ENCODE assay signal across 8 cellular contexts in the genomic region with DNA sequence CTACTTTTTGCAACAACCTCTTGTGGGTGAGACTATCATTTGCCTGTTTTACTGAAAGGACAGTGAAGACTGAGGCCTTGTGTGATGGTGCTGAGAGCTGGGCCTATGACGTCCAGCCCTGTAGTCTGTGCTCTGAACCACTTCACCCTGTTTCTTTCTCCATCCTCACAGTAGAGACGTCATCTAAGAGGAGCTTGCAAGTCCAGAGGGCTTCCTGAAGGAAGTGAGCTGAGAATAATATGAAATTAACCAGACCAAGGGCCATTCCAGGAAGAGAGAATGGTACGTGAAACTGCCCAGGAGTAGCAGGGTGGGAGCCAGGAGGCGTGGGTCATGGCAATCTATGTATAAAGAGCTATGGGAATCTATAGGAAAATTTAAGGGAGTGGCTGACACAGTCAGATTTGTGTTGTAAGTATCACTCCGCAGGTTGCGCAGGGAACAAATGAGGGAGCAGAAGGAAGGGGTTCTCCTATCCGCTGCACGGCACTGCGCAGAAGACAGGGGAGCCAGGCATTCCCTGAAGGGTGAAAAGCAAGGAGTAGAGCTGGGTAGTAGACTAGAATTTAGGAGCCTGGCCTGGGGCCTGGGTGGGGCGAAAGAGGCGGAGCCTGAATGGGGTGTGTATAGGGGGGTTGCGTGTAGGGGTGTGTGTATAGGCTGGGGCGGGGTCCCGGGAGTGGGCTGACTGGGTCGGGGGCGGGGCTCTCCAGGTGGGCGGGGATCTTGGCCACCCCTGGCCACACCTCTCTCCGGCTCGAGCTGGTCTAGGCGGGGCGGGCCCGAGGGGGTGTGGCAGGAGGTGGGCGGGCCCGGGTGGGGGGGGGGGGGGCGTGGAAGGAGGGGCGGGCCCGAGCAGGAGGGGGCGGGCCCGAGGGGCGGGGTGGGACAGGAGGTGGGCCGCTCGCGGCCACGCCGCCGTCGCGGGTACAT. TPM values are rescaled to one million over a fixed set of nuclear protein-coding genes. Genes with fewer than 3 reads are reported as not detected.
DNase-seq lines count a peak whose midpoint lies in the region; ATAC-seq, FAIRE-seq and TF ChIP-seq lines count a peak whose summit lies in the region.

Gene FGFR4, plus strand, starts transcription at position 931 of the 933 bp plus-strand sequence. CDS start 2,688 bp downstream, outside the sequence.

- H3K4me1 ChIP-seq in NT2/D1 (ENCODE audit: insufficient read depth, insufficient read length), result peaks cover 19% of the 10 kb centered on the region
- no peaks in the 10 kb centered on the region for H3K4me1 ChIP-seq in pancreas
- H3K4me1 ChIP-seq in upper lobe of right lung, result peaks cover 17% of the 10 kb centered on the region

- H3K27me3 ChIP-seq in NT2/D1 (ENCODE audit: insufficient read depth, insufficient read length), result no peaks in the 10 kb centered on the region
- no peaks in the 10 kb centered on the region for H3K27me3 ChIP-seq in pancreas
- H3K27me3 ChIP-seq in upper lobe of right lung, result no peaks in the 10 kb centered on the region

- no peak for FAIRE-seq in pancreas (lab: Jason Lieb, UNC)

- peak within 1 kb of the TSS; percentile 78 for H3K4me3 ChIP-seq in NT2/D1 (ENCODE audit: insufficient read length, low read depth)
- H3K4me3 ChIP-seq in foreskin fibroblast (ENCODE audit: low read depth in 1 of 2, low read length in 2 of 2), result peak within 1 kb of the TSS; percentile 40 to 42
- peak within 1 kb of the TSS; percentile 4 to 53 (median 32) for H3K4me3 ChIP-seq in pancreas
- H3K4me3 ChIP-seq in upper lobe of right lung, result peak within 1 kb of the TSS; percentile 57

- H3K27ac ChIP-seq in pancreas (peak within 1 kb of the TSS; percentile 60 to 84 (median 74)), upper lobe of right lung (peak within 1 kb of the TSS; percentile 68)

- H3K9me3 ChIP-seq in NT2/D1 (ENCODE audit: insufficient read depth, low read length) (no peaks in the 10 kb centered on the region), pancreas (no peaks in the 10 kb centered on the region), upper lobe of right lung (no peaks in the 10 kb centered on the region)

- peak within 1 kb of the TSS; percentile 83 for H3K9ac ChIP-seq in NT2/D1 (ENCODE audit: insufficient read length, low read depth)

- peaks cover 17% of the 10 kb centered on the region for H3K36me3 ChIP-seq in NT2/D1 (ENCODE audit: insufficient read depth, insufficient read length, low read length)
- H3K36me3 ChIP-seq in pancreas, result peaks cover 0 to 5% (median 0%) of the 10 kb centered on the region in 3 donors
- H3K36me3 ChIP-seq in upper lobe of right lung, result no peaks in the 10 kb centered on the region

- 21 to 44% methylated on average over 16 to 35 of the region's 38 CpGs for WGBS in pancreas, 2 donors

- ATAC-seq in Right ventricle myocardium inferior (peak; percentile 64), HG03097 (IDR thresholded peaks at IDR 0.05; ENCODE audit: low FRiP score, unreplicated experiment) (peak; percentile 36), pancreas (peak; percentile 76 to 81 (median 78)), upper lobe of right lung (peak; percentile 84)

- TF ChIP-seq CTCF in foreskin fibroblast (IDR thresholded peaks at IDR 0.05; ENCODE audit: low read depth, low read length) (no peak), pancreas (IDR thresholded peaks at IDR 0.05) (no peak), upper lobe of right lung (IDR thresholded peaks at IDR 0.05) (no peak)

- DNase-seq in Right ventricle myocardium inferior (ENCODE audit: missing footprints) (peak; percentile 80), cardiac septum (ENCODE audit: low spot score) (no peak), NT2/D1 (ENCODE audit: low read depth, low spot score) (peak; percentile 52), activated T-helper 1 cell treated with Interleukin-2 at 50 U/mL for 16 hours (ENCODE audit: low read depth) (peak; percentile 39), foreskin fibroblast (peak; percentile 42 to 78), pancreas (peak; percentile 63 to 90 (median 79)), upper lobe of right lung (peak; percentile 85)

- intact Hi-C loops in Right ventricle myocardium inferior (cut with DNase I), result no loop called here
- intact Hi-C loops in cardiac septum (cut with DNase I), result no loop called here
- intact Hi-C loops in pancreas (cut with DNase I), result no loop called here
- intact Hi-C loops in upper lobe of right lung (cut with DNase I), result no loop called here

RNA-seq across cellular contexts. Expression of gene FGFR4, which starts in this region (rescaled TPM):
- total RNA-seq in Right ventricle myocardium inferior, result 4.3 TPM
- 0.40 TPM for total RNA-seq in cardiac septum
- 10 to 100 TPM; 23.5 to 43.3 (median 29.7) TPM for total RNA-seq in pancreas
- polyA plus RNA-seq in pancreas, result 100 to 1,000 TPM in 1 of 2 donors, 10 to 100 TPM in 1; 69.6 to 105 TPM
- 109 TPM for total RNA-seq in upper lobe of right lung
